In genomic region chr7:28937103-28937502, GRCh38 we compare ENCODE assay signal across 31 cellular contexts. TPM values are rescaled to one million over a fixed set of nuclear protein-coding genes. Genes with fewer than 3 reads are reported as not detected.
"Had no signal": no experiment of that assay in that cellular context is flagged by ENCODE, and none has a peak within 500 bp of the region (broad histone marks: within the 10 kb centered on the region; RNA-seq: fewer than 3 reads in every experiment).

No MANE protein-coding gene starts in this region.

- H3K27ac ChIP-seq: ascending aorta, breast epithelium, cardiac muscle cell, colonic mucosa, epithelial cell of prostate, foreskin keratinocyte, gastrocnemius medialis, heart right ventricle, WERI-Rb-1 had no signal

- H3K9me3 ChIP-seq: ascending aorta, breast epithelium, colonic mucosa, gastrocnemius medialis, heart right ventricle had no signal

- H3K36me3 ChIP-seq: ascending aorta, breast epithelium, cardiac muscle cell, colonic mucosa, gastrocnemius medialis, heart right ventricle, WERI-Rb-1 had no signal

- DNase-seq: activated B cell treated with CpG ODN at 0.5 μM for 24 hours; activated CD4-positive, alpha-beta T cell treated with anti-CD3 and anti-CD28 coated beads for 48 hours; activated CD4-positive, alpha-beta T cell treated with anti-CD3 and anti-CD28 coated beads, Interleukin-2, amount 50 U/mL, for 1 hour; activated CD4-positive, alpha-beta T cell treated with anti-CD3 and anti-CD28 coated beads, Interleukin-2, amount 50 U/mL, for 48 hours; activated CD8-positive, alpha-beta memory T cell treated with anti-CD3 and anti-CD28 coated beads for 24 hours; activated CD8-positive, alpha-beta T cell treated with anti-CD3 and anti-CD28 coated beads for 36 hours; activated gamma-delta T cell; activated naive CD4-positive, alpha-beta T cell; activated naive CD4-positive, alpha-beta T cell treated with anti-CD3 and anti-CD28 coated beads, Interleukin-2, amount 10 ng/mL, durations not matched to agents 7 days and 5 days; activated naive CD8-positive, alpha-beta T cell treated with anti-CD3 and anti-CD28 coated beads, Interleukin-2, amount 10 ng/mL, durations not matched to agents 7 days and 5 days; activated T-cell treated with anti-CD3 and anti-CD28 coated beads, Interleukin-2, amount 50 U/mL, for 48 hours; central memory CD4-positive, alpha-beta T cell; cerebellar nuclear complex; colonic mucosa; effector CD8-positive, alpha-beta T cell; gastrocnemius medialis; glutamatergic neuron; heart right ventricle; T-helper 1 cell; T-helper 17 cell; T1000; WERI-Rb-1 had no signal

- H3K4me3 ChIP-seq: ascending aorta, breast epithelium, cardiac muscle cell, colonic mucosa, gastrocnemius medialis, heart right ventricle had no signal

- H3K4me1 ChIP-seq: ascending aorta, colonic mucosa had no signal

- H3K27me3 ChIP-seq: ascending aorta, breast epithelium, cardiac muscle cell, colonic mucosa, gastrocnemius medialis had no signal

- ATAC-seq: activated CD4-positive, CD25-positive, alpha-beta regulatory T cell treated with anti-CD3 and anti-CD28 coated beads, Interleukin-2, amount 50 U/mL, for 24 hours; activated CD8-positive, alpha-beta T cell treated with anti-CD3 and anti-CD28 coated beads for 36 hours; activated naive CD4-positive, alpha-beta T cell treated with anti-CD3 and anti-CD28 coated beads, Interleukin-2, amount 50 U/mL, for 72 hours; foreskin keratinocyte; T-helper 17 cell had no signal

- FAIRE-seq: endometrium, endothelial cell of umbilical vein had no signal

RNA-seq across cellular contexts. Expression of gene TRIL, which starts 21.0 kb away (rescaled TPM):
- polyA plus RNA-seq: foreskin keratinocyte had no signal
